In the genomic region with DNA sequence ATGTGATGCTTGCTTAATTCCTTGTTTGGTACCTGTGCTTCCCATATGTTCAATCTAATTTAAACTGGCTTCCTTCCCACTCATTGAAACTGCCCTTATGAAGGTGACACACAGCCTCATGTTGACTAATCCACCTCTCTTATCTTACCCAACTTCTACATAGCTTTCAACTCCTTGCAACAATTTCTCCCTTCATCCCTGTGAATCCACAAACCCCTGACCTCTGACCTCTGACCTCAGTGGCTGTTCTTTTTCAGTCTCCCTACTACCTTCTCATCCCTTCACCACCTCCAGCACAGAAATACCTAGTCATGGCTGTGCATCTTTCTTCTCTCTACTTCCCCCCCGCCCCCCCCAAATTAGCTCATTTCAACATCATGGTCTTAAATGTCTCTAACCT, we compare ENCODE assay signal across 21 cellular contexts.
"Had no signal": no experiment of that assay in that cellular context is flagged by ENCODE, and none has a peak within 500 bp of the region (broad histone marks: within the 10 kb centered on the region; RNA-seq: fewer than 3 reads in every experiment).

No MANE protein-coding gene starts in this region.

- FAIRE-seq: keratinocyte had no signal

- DNase-seq: cortex of kidney; dorsolateral prefrontal cortex; effector memory CD8-positive, alpha-beta T cell; esophagus squamous epithelium; foreskin fibroblast; immature natural killer cell; left ventricle myocardium inferior; mesenchymal stem cell; naive thymus-derived CD4-positive, alpha-beta T cell; nephron progenitor cell; psoas muscle; retina; stimulated activated CD4-positive, alpha-beta T cell treated with anti-CD3 and anti-CD28 coated beads, Interleukin-2, amount 100 ng/mL, for 24 hours; stimulated activated CD4-positive, alpha-beta T cell treated with anti-CD3 and anti-CD28 coated beads, Interleukin-4, amount 100 ng/mL, for 4 hours; stimulated activated naive B cell treated with anti-CD40 and anti-IgM and Interleukin-4, amounts not matched to agents 10 μg/mL and 1 μg/mL and 100 μg/mL, for 72 hours; stimulated activated naive CD8-positive, alpha-beta T cell treated with anti-CD3 and anti-CD28 coated beads, Interleukin-15, amount 100 ng/mL, for 72 hours; transverse colon had no signal

- H3K27ac ChIP-seq: dorsolateral prefrontal cortex, esophagus squamous epithelium, left ventricle myocardium inferior, psoas muscle, thoracic aorta, transverse colon had no signal

- H3K27me3 ChIP-seq: dorsolateral prefrontal cortex, esophagus squamous epithelium, transverse colon had no signal

- ATAC-seq: effector memory CD8-positive, alpha-beta T cell; naive thymus-derived CD4-positive, alpha-beta T cell; psoas muscle; sciatic nerve; stimulated activated naive B cell treated with anti-CD40 and anti-IgM and Interleukin-4, amounts not matched to agents 10 μg/mL and 1 μg/mL and 100 μg/mL, for 72 hours; stimulated activated naive CD8-positive, alpha-beta T cell treated with anti-CD3 and anti-CD28 coated beads, Interleukin-15, amount 100 ng/mL, for 72 hours had no signal

- H3K4me3 ChIP-seq: dorsolateral prefrontal cortex, esophagus squamous epithelium, left ventricle myocardium inferior, lung, psoas muscle, thoracic aorta, transverse colon had no signal

- H3K9me3 ChIP-seq: esophagus squamous epithelium, left ventricle myocardium inferior, psoas muscle, thoracic aorta, transverse colon had no signal

- H3K4me1 ChIP-seq: esophagus squamous epithelium, psoas muscle, transverse colon had no signal

- H3K36me3 ChIP-seq: esophagus squamous epithelium, left ventricle myocardium inferior, thoracic aorta, transverse colon had no signal
